Comparison of ENCODE assay signal across 8 cellular contexts in the genomic region with DNA sequence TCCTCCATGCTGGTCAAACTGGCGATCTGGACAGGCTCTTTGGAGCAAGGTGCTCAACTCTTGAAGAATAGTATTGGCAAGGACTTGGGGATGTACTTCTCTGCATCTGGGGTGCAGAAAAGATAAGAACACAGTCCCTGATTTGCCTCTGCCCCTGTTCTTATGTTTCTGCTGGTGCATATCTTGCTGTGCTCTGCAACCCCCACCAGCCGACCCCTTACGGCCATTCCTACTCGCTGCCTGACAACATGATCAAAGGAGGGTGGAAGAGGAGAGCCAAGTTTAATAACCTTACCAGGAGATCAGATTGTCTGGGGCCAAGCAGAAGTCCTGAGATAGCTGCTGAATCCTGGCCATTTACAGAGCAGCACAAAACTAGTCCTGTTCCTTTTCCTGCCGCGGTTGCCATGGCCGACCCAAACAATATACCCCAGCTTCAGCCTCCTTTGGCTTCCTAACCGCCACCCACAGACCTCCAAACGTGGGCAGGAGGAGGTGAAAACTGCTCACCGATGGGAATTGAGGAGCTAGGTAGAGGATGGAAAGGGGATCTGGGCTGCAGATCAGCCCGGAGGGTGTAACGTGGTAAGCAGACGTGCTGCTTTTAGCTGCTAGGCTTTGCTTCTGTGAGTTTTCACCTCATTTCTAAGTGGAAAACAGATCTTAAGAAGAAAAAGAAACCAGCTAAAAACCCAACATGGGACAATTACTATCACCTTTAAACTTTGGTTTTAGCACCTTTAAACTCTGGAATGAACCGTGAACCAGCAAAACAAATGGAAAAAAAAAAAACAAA.
DNase-seq lines count a peak whose midpoint lies in the region; ATAC-seq and TF ChIP-seq lines count a peak whose summit lies in the region.

No MANE protein-coding gene starts in this region.

- BruUV-seq in PC-3 (replicated peaks; lab: Mats Ljungman, UMichigan), result no TSS peak

- H4K20me1 ChIP-seq in PC-3 (ENCODE audit: low read length), result no peaks in the 10 kb centered on the region

- CTCF ChIA-PET in AG04449 (lab: Yijun Ruan, JAX) (interaction anchor here (1.0 to 1.4 kb wide), 4 partner anchors 13 to 393 kb away, joined by 3 read pairs; no protein-coding TSS in a partner anchor), PC-3 (lab: Charles Lee) (interaction anchor here (0.6 kb wide), 1 partner anchor 219 kb away, joined by 3 read pairs; no protein-coding TSS in a partner anchor)

- H3K4me2 ChIP-seq in PC-3 (ENCODE audit: low read length), result no peak overlapping the region

- no peak for TF ChIP-seq CTCF in AG04449 (IDR thresholded peaks at IDR 0.05; ENCODE audit: insufficient read depth, low read length, missing control alignments)
- no peak for TF ChIP-seq CTCF in colonic mucosa (IDR thresholded peaks at IDR 0.05)
- TF ChIP-seq CTCF in PC-3 (conservative IDR thresholded peaks at IDR 0.05; ENCODE audit: low read depth, low read length), result no peak

- intact Hi-C loops in colonic mucosa (cut with DNase I) (no loop called here), PC-3 (cut with micrococcal nuclease) (no loop called here)

- H3K4me3 ChIP-seq in AG04449 (ENCODE audit: low read depth, low read length) (peak overlapping the region; percentile 31), colonic mucosa (peak overlapping the region; percentile 16), muscle layer of colon (ENCODE audit: low read depth in 1 of 2, low read length in 2 of 2) (peak overlapping the region; percentile 46 to 54), PC-3 (ENCODE audit: low read length) (no peak overlapping the region)

- H3K9ac ChIP-seq in colonic mucosa (ENCODE audit: low read depth in 2 of 2, low read length in 2 of 2) (peak overlapping the region in 1 of 2 donors; percentile 31), muscle layer of colon (ENCODE audit: low read length) (peak overlapping the region; percentile 12), PC-3 (ENCODE audit: low read length) (no peak overlapping the region)

- DNase-seq in AG04449 (ENCODE audit: low read depth, low spot score) (no peak), M059J (ENCODE audit: low read depth) (peak; percentile 82), colonic mucosa (no peak), PC-3 (no peak), RPMI8226 (no peak)

- H3K4me1 ChIP-seq in colonic mucosa (no peaks in the 10 kb centered on the region), muscle layer of colon (ENCODE audit: insufficient read depth, low read length) (peaks cover 55% of the 10 kb centered on the region), PC-3 (ENCODE audit: insufficient read depth, low read length) (peaks cover 35% of the 10 kb centered on the region)

- no peak overlapping the region for H3K27ac ChIP-seq in colonic mucosa
- H3K27ac ChIP-seq in muscle layer of colon (ENCODE audit: low read depth, low read length), result peak overlapping the region; percentile 76
- H3K27ac ChIP-seq in PC-3 (ENCODE audit: low read length), result no peak overlapping the region

- ATAC-seq in HG02870 (IDR thresholded peaks at IDR 0.05; ENCODE audit: unreplicated experiment) (no peak), HG02852 (IDR thresholded peaks at IDR 0.05; ENCODE audit: unreplicated experiment) (no peak), PC-3 (no peak)

- H3K36me3 ChIP-seq in colonic mucosa (no peaks in the 10 kb centered on the region), muscle layer of colon (ENCODE audit: insufficient read depth, low read length) (no peaks in the 10 kb centered on the region), PC-3 (ENCODE audit: low read depth, low read length) (no peaks in the 10 kb centered on the region)

- H3K9me2 ChIP-seq in PC-3 (replicated peaks; ENCODE audit: low read length), result no peaks in the 10 kb centered on the region

- no peaks in the 10 kb centered on the region for H3F3A ChIP-seq in PC-3 (ENCODE audit: low read length, unreplicated experiment)

- H3K79me2 ChIP-seq in PC-3 (ENCODE audit: low read length), result peaks cover 24% of the 10 kb centered on the region

- H3K27me3 ChIP-seq in colonic mucosa, result no peaks in the 10 kb centered on the region
- no peaks in the 10 kb centered on the region for H3K27me3 ChIP-seq in muscle layer of colon (ENCODE audit: control insufficient read depth in 1 of 2, insufficient read depth in 2 of 2, low read length in 2 of 2)
- H3K27me3 ChIP-seq in PC-3 (ENCODE audit: low read length), result no peaks in the 10 kb centered on the region

- POLR2A ChIA-PET in AG04449 (lab: Yijun Ruan, JAX) (no interaction called here), PC-3 (lab: Charles Lee; ENCODE audit: unreplicated experiment) (no interaction called here)

- no peaks in the 10 kb centered on the region for H3K9me3 ChIP-seq in colonic mucosa
- no peaks in the 10 kb centered on the region for H3K9me3 ChIP-seq in muscle layer of colon (ENCODE audit: low read length)
- no peaks in the 10 kb centered on the region for H3K9me3 ChIP-seq in PC-3 (ENCODE audit: low read length)

- H2AFZ ChIP-seq in PC-3 (ENCODE audit: low read length), result no peak overlapping the region
